7 cellular contexts compared by ENCODE assay signal in genomic region chr15:43517354-43518072, GRCh38. TPM values are rescaled to one million over a fixed set of nuclear protein-coding genes. Genes with fewer than 3 reads are reported as not detected.
A peak's percentile ranks its signal among the peaks of the same experiment; 100 is the strongest.
DNase-seq lines count a peak whose midpoint lies in the region; ATAC-seq and TF ChIP-seq lines count a peak whose summit lies in the region.

TSS of gene MAP1A (plus strand) at chr15:43517608. CDS start at chr15:43521474, 3,866 bp downstream.

- no peaks in the 10 kb centered on the region; the same call in 1 of the 2 replicates for H3K4me1 ChIP-seq in PC-3 (ENCODE audit: insufficient read depth, low read length)
- H3K4me1 ChIP-seq in upper lobe of left lung: peaks cover 10 to 22% (median 17%) of the 10 kb centered on the region in 4 donors

- no peaks in the 10 kb centered on the region for H3K27me3 ChIP-seq in PC-3 (ENCODE audit: low read length)
- H3K27me3 ChIP-seq in upper lobe of left lung: peaks cover 0 to 3% (median 0%) of the 10 kb centered on the region in 4 donors

- H3K4me3 ChIP-seq in PC-3 (ENCODE audit: low read length): peak within 1 kb of the TSS; percentile 32; the same call in 1 of the 2 replicates
- H3K4me3 ChIP-seq in epithelial cell of proximal tubule (ENCODE audit: low read depth, low read length): peak within 1 kb of the TSS; percentile 39
- peak within 1 kb of the TSS in 3 of 4 donors; percentile 25 to 41 (median 38) for H3K4me3 ChIP-seq in upper lobe of left lung

- H2AFZ ChIP-seq in PC-3 (ENCODE audit: low read length): peak within 1 kb of the TSS; percentile 70

- CTCF ChIA-PET in PC-3 (lab: Charles Lee): no interaction called here

- H3F3A ChIP-seq in PC-3 (ENCODE audit: low read length, unreplicated experiment): no peaks in the 10 kb centered on the region

- no peaks in the 10 kb centered on the region for H3K79me2 ChIP-seq in PC-3 (ENCODE audit: low read length)

- no peak for TF ChIP-seq CTCF in PC-3 (conservative IDR thresholded peaks at IDR 0.05; ENCODE audit: low read depth, low read length)
- no peak for TF ChIP-seq CTCF in epithelial cell of proximal tubule (conservative IDR thresholded peaks at IDR 0.05; ENCODE audit: low read depth, low read length)
- no peak for TF ChIP-seq CTCF in upper lobe of left lung (IDR thresholded peaks at IDR 0.05)

- H3K27ac ChIP-seq in PC-3 (ENCODE audit: low read length): no peak within 1 kb of the TSS
- peak within 1 kb of the TSS in 2 of 4 donors; percentile 2 to 29 for H3K27ac ChIP-seq in upper lobe of left lung

- no peak for TF ChIP-seq POLR2A in upper lobe of left lung (IDR thresholded peaks at IDR 0.05)

- DNase-seq in HCEC 1CT (peak; percentile 49), PC-3 (no peak), epithelial cell of proximal tubule (ENCODE audit: low read depth) (no peak), midbrain (lab: John Stamatoyannopoulos, UW) (peak; percentile 66), upper lobe of left lung (peak in 1 of 2 donors; percentile 81)

- no peaks in the 10 kb centered on the region for H3K36me3 ChIP-seq in PC-3 (ENCODE audit: low read depth, low read length)
- peaks cover 0 to 7% (median 0%) of the 10 kb centered on the region in 4 donors for H3K36me3 ChIP-seq in upper lobe of left lung

- intact Hi-C loops in PC-3 (cut with micrococcal nuclease): no loop called here

- H3K9me3 ChIP-seq in PC-3 (ENCODE audit: low read length): no peaks in the 10 kb centered on the region
- H3K9me3 ChIP-seq in upper lobe of left lung: no peaks in the 10 kb centered on the region

- no peak within 1 kb of the TSS for H3K9ac ChIP-seq in PC-3 (ENCODE audit: low read length)

- peak within 1 kb of the TSS; percentile 73 for H3K4me2 ChIP-seq in PC-3 (ENCODE audit: low read length)

- no peaks in the 10 kb centered on the region for H3K9me2 ChIP-seq in PC-3 (replicated peaks; ENCODE audit: low read length)

- ATAC-seq in PC-3 (no peak), upper lobe of left lung (ENCODE audit: low FRiP score in 2 of 2) (peak; percentile 13 to 61), GM18511 (IDR thresholded peaks at IDR 0.05; ENCODE audit: unreplicated experiment) (no peak), GM19455 (IDR thresholded peaks at IDR 0.05; ENCODE audit: unreplicated experiment) (no peak)

- BruUV-seq in PC-3 (replicated peaks; lab: Mats Ljungman, UMichigan): no TSS peak

- WGBS in upper lobe of left lung, 2 donors: 2 to 8% methylated on average over 4 to 7 of the region's 15 CpGs

- POLR2A ChIA-PET in PC-3 (lab: Charles Lee; ENCODE audit: unreplicated experiment): no interaction called here

- TF ChIP-seq EP300 in upper lobe of left lung (IDR thresholded peaks at IDR 0.05): no peak

- H4K20me1 ChIP-seq in PC-3 (ENCODE audit: low read length): no peaks in the 10 kb centered on the region

RNA-seq across cellular contexts. Expression of gene MAP1A, which starts in this region (rescaled TPM):
- total RNA-seq in PC-3 (2014; rRNA removed) (1.0 and 1.8 TPM in 2 replicates), epithelial cell of proximal tubule (0.72 and 1.7 TPM in 2 replicates), upper lobe of left lung (1 to 10 TPM; 2.9 to 9.8 (median 6.1) TPM)

Comparison
In these comparisons a context has a peak if more than half of its experiments do, and no peak if none do; other contexts are left out.
1. DNase-seq: peak in HCEC 1CT (single experiment) and midbrain (single experiment); none in PC-3 (single experiment) and epithelial cell of proximal tubule (single experiment).
2. ATAC-seq: peak in upper lobe of left lung (2 of 2); none in PC-3 (single experiment), GM18511 (single experiment) and GM19455 (single experiment).
3. Peak in every context shown above with its lines, with median percentiles within 50 percentile points of each other: H3K4me3 ChIP-seq.